ENCODE assay signal across 1 cellular context in the genomic region with DNA sequence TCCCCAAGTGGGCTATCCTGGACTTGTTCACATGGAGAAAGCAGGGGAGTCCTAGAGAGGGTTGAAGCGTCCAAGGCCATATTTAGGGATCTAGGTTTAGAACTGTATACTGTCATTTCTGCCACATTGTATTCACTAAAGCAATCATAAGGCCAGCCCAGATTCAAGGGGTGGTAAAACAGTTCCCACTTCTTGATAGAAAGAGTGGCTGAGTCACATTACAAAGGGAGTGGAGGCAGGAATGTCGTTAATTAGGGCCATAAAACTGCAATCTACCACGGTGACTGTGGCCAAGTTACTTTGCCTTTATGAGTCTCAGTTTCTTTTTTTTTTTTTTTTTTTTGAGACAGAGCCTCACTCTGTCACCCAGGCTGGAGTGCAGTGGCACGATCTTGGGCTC.
A peak's percentile ranks its signal among the peaks of the same experiment; 100 is the strongest.
TF ChIP-seq lines count a peak whose summit lies in the region.

No MANE protein-coding gene starts in this region.

TF ChIP-seq in HEK293, 187 proteins besides CTCF, POLR2A, EP300 and RAD21 (continued from another document and continues in another):
- TF ChIP-seq, protein P1, sequence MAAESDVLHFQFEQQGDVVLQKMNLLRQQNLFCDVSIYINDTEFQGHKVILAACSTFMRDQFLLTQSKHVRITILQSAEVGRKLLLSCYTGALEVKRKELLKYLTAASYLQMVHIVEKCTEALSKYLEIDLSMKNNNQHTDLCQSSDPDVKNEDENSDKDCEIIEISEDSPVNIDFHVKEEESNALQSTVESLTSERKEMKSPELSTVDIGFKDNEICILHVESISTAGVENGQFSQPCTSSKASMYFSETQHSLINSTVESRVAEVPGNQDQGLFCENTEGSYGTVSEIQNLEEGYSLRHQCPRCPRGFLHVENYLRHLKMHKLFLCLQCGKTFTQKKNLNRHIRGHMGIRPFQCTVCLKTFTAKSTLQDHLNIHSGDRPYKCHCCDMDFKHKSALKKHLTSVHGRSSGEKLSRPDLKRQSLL (tag by site-specific recombination; IDR thresholded peaks at IDR 0.05): no peak
- 0 out of 2 replicates have a peak, but pooled peaks have one; percentile 19 for TF ChIP-seq ZFP69B (tag by site-specific recombination; IDR thresholded peaks at IDR 0.05)
- no peak for TF ChIP-seq ZNF132 (tag by site-specific recombination; IDR thresholded peaks at IDR 0.05; ENCODE audit: borderline replicate concordance)
- TF ChIP-seq WT1 (tag by site-specific recombination; IDR thresholded peaks at IDR 0.05): peak; percentile 97
- no peak for TF ChIP-seq ZFHX2 (tag by site-specific recombination; conservative IDR thresholded peaks at IDR 0.05)
- TF ChIP-seq ZNF585B (tag by site-specific recombination; IDR thresholded peaks at IDR 0.05): no peak
- TF ChIP-seq ZNF112 (tag by site-specific recombination; IDR thresholded peaks at IDR 0.05): no peak
- TF ChIP-seq ZSCAN30 (tag by site-specific recombination; IDR thresholded peaks at IDR 0.05): no peak
- no peak for TF ChIP-seq ZNF837 (tag by site-specific recombination; IDR thresholded peaks at IDR 0.05)
- no peak for TF ChIP-seq ZNF157 (tag by site-specific recombination; IDR thresholded peaks at IDR 0.05)
- no peak for TF ChIP-seq ZNF391 (tag by site-specific recombination; IDR thresholded peaks at IDR 0.05; ENCODE audit: borderline replicate concordance, low read depth)
- TF ChIP-seq, protein P2, sequence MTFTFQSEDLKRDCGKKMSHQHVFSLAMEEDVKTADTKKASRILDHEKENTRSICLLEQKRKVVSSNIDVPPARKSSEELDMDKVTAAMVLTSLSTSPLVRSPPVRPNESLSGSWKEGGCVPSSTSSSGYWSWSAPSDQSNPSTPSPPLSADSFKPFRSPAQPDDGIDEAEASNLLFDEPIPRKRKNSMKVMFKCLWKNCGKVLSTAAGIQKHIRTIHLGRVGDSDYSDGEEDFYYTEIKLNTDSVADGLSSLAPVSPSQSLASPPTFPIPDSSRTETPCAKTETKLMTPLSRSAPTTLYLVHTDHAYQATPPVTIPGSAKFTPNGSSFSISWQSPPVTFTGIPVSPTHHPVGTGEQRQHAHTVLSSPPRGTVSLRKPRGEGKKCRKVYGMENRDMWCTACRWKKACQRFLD (tag by site-specific recombination; IDR thresholded peaks at IDR 0.05): no peak
- TF ChIP-seq ZNF521 (tag by site-specific recombination; IDR thresholded peaks at IDR 0.05): no peak
- no peak for TF ChIP-seq ZNF169 (tag by site-specific recombination; IDR thresholded peaks at IDR 0.05)
- TF ChIP-seq ZNF37A (tag by site-specific recombination; IDR thresholded peaks at IDR 0.05): no peak
- TF ChIP-seq ZNF174 (tag by site-specific recombination; IDR thresholded peaks at IDR 0.05): no peak
- TF ChIP-seq, protein P3, sequence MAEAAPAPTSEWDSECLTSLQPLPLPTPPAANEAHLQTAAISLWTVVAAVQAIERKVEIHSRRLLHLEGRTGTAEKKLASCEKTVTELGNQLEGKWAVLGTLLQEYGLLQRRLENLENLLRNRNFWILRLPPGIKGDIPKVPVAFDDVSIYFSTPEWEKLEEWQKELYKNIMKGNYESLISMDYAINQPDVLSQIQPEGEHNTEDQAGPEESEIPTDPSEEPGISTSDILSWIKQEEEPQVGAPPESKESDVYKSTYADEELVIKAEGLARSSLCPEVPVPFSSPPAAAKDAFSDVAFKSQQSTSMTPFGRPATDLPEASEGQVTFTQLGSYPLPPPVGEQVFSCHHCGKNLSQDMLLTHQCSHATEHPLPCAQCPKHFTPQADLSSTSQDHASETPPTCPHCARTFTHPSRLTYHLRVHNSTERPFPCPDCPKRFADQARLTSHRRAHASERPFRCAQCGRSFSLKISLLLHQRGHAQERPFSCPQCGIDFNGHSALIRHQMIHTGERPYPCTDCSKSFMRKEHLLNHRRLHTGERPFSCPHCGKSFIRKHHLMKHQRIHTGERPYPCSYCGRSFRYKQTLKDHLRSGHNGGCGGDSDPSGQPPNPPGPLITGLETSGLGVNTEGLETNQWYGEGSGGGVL (tag by site-specific recombination; IDR thresholded peaks at IDR 0.05): peak; percentile 71
- no peak for TF ChIP-seq RBAK (tag by site-specific recombination; IDR thresholded peaks at IDR 0.05)
- TF ChIP-seq, protein P4, sequence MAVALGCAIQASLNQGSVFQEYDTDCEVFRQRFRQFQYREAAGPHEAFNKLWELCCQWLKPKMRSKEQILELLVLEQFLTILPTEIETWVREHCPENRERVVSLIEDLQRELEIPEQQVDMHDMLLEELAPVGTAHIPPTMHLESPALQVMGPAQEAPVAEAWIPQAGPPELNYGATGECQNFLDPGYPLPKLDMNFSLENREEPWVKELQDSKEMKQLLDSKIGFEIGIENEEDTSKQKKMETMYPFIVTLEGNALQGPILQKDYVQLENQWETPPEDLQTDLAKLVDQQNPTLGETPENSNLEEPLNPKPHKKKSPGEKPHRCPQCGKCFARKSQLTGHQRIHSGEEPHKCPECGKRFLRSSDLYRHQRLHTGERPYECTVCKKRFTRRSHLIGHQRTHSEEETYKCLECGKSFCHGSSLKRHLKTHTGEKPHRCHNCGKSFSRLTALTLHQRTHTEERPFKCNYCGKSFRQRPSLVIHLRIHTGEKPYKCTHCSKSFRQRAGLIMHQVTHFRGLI (tag by site-specific recombination; IDR thresholded peaks at IDR 0.05): no peak
- no peak for TF ChIP-seq ZNF184 (tag by site-specific recombination; IDR thresholded peaks at IDR 0.05)
- no peak for TF ChIP-seq ZNF214 (tag by site-specific recombination; IDR thresholded peaks at IDR 0.05; ENCODE audit: borderline replicate concordance)
- TF ChIP-seq ZIC2 (tag by site-specific recombination; IDR thresholded peaks at IDR 0.05): no peak
- TF ChIP-seq, protein P5, sequence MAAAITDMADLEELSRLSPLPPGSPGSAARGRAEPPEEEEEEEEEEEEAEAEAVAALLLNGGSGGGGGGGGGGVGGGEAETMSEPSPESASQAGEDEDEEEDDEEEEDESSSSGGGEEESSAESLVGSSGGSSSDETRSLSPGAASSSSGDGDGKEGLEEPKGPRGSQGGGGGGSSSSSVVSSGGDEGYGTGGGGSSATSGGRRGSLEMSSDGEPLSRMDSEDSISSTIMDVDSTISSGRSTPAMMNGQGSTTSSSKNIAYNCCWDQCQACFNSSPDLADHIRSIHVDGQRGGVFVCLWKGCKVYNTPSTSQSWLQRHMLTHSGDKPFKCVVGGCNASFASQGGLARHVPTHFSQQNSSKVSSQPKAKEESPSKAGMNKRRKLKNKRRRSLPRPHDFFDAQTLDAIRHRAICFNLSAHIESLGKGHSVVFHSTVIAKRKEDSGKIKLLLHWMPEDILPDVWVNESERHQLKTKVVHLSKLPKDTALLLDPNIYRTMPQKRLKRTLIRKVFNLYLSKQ (tag by site-specific recombination; IDR thresholded peaks at IDR 0.05; ENCODE audit: borderline replicate concordance): no peak
- TF ChIP-seq GLIS1 (tag by site-specific recombination; IDR thresholded peaks at IDR 0.05): no peak
- TF ChIP-seq, protein P6, sequence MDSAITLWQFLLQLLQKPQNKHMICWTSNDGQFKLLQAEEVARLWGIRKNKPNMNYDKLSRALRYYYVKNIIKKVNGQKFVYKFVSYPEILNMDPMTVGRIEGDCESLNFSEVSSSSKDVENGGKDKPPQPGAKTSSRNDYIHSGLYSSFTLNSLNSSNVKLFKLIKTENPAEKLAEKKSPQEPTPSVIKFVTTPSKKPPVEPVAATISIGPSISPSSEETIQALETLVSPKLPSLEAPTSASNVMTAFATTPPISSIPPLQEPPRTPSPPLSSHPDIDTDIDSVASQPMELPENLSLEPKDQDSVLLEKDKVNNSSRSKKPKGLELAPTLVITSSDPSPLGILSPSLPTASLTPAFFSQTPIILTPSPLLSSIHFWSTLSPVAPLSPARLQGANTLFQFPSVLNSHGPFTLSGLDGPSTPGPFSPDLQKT (IDR thresholded peaks at IDR 0.05; ENCODE audit: borderline replicate concordance, low read depth, low read length): no peak
- TF ChIP-seq ZNF138 (tag by site-specific recombination; IDR thresholded peaks at IDR 0.05; ENCODE audit: borderline replicate concordance): no peak
- TF ChIP-seq, protein P7, sequence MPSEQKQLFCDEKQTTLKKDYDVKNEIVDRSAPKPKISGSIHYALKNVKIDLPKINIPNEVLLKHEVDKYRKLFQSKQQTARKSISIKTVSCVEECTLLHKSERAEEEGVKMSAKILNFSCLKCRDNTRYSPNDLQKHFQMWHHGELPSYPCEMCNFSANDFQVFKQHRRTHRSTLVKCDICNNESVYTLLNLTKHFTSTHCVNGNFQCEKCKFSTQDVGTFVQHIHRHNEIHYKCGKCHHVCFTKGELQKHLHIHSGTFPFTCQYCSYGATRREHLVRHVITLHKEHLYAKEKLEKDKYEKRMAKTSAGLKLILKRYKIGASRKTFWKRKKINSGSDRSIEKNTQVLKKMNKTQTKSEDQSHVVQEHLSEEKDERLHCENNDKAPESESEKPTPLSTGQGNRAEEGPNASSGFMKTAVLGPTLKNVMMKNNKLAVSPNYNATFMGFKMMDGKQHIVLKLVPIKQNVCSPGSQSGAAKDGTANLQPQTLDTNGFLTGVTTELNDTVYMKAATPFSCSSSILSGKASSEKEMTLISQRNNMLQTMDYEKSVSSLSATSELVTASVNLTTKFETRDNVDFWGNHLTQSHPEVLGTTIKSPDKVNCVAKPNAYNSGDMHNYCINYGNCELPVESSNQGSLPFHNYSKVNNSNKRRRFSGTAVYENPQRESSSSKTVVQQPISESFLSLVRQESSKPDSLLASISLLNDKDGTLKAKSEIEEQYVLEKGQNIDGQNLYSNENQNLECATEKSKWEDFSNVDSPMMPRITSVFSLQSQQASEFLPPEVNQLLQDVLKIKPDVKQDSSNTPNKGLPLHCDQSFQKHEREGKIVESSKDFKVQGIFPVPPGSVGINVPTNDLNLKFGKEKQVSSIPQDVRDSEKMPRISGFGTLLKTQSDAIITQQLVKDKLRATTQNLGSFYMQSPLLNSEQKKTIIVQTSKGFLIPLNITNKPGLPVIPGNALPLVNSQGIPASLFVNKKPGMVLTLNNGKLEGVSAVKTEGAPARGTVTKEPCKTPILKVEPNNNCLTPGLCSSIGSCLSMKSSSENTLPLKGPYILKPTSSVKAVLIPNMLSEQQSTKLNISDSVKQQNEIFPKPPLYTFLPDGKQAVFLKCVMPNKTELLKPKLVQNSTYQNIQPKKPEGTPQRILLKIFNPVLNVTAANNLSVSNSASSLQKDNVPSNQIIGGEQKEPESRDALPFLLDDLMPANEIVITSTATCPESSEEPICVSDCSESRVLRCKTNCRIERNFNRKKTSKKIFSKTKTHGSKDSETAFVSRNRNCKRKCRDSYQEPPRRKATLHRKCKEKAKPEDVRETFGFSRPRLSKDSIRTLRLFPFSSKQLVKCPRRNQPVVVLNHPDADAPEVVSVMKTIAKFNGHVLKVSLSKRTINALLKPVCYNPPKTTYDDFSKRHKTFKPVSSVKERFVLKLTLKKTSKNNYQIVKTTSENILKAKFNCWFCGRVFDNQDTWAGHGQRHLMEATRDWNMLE (tag by site-specific recombination; conservative IDR thresholded peaks at IDR 0.05; ENCODE audit: low read depth): no peak
- TF ChIP-seq YY1 (tag by site-specific recombination; IDR thresholded peaks at IDR 0.05): no peak
- TF ChIP-seq, protein P8, sequence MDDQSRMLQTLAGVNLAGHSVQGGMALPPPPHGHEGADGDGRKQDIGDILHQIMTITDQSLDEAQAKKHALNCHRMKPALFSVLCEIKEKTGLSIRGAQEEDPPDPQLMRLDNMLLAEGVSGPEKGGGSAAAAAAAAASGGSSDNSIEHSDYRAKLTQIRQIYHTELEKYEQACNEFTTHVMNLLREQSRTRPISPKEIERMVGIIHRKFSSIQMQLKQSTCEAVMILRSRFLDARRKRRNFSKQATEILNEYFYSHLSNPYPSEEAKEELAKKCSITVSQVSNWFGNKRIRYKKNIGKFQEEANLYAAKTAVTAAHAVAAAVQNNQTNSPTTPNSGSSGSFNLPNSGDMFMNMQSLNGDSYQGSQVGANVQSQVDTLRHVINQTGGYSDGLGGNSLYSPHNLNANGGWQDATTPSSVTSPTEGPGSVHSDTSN (CRISPR knock-in tag; IDR thresholded peaks at IDR 0.05): no peak
- TF ChIP-seq ZNF121 (tag by site-specific recombination; IDR thresholded peaks at IDR 0.05): no peak
- TF ChIP-seq ZNF354C (tag by site-specific recombination; IDR thresholded peaks at IDR 0.05; ENCODE audit: borderline replicate concordance, low read depth): no peak
- no peak for TF ChIP-seq ZNF626 (tag by site-specific recombination; IDR thresholded peaks at IDR 0.05)
- no peak for TF ChIP-seq ZNF701 (tag by site-specific recombination; IDR thresholded peaks at IDR 0.05)
- no peak for TF ChIP-seq ZXDB (tag by site-specific recombination; IDR thresholded peaks at IDR 0.05)
- TF ChIP-seq, protein P9, sequence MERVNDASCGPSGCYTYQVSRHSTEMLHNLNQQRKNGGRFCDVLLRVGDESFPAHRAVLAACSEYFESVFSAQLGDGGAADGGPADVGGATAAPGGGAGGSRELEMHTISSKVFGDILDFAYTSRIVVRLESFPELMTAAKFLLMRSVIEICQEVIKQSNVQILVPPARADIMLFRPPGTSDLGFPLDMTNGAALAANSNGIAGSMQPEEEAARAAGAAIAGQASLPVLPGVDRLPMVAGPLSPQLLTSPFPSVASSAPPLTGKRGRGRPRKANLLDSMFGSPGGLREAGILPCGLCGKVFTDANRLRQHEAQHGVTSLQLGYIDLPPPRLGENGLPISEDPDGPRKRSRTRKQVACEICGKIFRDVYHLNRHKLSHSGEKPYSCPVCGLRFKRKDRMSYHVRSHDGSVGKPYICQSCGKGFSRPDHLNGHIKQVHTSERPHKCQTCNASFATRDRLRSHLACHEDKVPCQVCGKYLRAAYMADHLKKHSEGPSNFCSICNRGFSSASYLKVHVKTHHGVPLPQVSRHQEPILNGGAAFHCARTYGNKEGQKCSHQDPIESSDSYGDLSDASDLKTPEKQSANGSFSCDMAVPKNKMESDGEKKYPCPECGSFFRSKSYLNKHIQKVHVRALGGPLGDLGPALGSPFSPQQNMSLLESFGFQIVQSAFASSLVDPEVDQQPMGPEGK (tag by site-specific recombination; IDR thresholded peaks at IDR 0.05): no peak
- no peak for TF ChIP-seq ZNF140 (tag by site-specific recombination; IDR thresholded peaks at IDR 0.05)
- no peak for TF ChIP-seq ZNF146 (tag by site-specific recombination; IDR thresholded peaks at IDR 0.05)
- TF ChIP-seq FEZF1 (tag by site-specific recombination; IDR thresholded peaks at IDR 0.05): no peak
- TF ChIP-seq KLF10 (tag by site-specific recombination; IDR thresholded peaks at IDR 0.05): no peak
- TF ChIP-seq SCRT2 (tag by site-specific recombination; IDR thresholded peaks at IDR 0.05): no peak
- TF ChIP-seq GLI2 (tag by site-specific recombination; IDR thresholded peaks at IDR 0.05; ENCODE audit: borderline replicate concordance, low read depth): no peak
- no peak for TF ChIP-seq ZNF830 (tag by site-specific recombination; IDR thresholded peaks at IDR 0.05; ENCODE audit: low read depth)
- TF ChIP-seq, protein P10, sequence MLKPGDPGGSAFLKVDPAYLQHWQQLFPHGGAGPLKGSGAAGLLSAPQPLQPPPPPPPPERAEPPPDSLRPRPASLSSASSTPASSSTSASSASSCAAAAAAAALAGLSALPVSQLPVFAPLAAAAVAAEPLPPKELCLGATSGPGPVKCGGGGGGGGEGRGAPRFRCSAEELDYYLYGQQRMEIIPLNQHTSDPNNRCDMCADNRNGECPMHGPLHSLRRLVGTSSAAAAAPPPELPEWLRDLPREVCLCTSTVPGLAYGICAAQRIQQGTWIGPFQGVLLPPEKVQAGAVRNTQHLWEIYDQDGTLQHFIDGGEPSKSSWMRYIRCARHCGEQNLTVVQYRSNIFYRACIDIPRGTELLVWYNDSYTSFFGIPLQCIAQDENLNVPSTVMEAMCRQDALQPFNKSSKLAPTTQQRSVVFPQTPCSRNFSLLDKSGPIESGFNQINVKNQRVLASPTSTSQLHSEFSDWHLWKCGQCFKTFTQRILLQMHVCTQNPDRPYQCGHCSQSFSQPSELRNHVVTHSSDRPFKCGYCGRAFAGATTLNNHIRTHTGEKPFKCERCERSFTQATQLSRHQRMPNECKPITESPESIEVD (tag by site-specific recombination; IDR thresholded peaks at IDR 0.05): peak; percentile 61
- TF ChIP-seq ZBTB1 (tag by site-specific recombination; IDR thresholded peaks at IDR 0.05): no peak
- TF ChIP-seq ZNF433 (tag by site-specific recombination; IDR thresholded peaks at IDR 0.05; ENCODE audit: low read depth): no peak
- TF ChIP-seq ZNF768 (tag by site-specific recombination; IDR thresholded peaks at IDR 0.05): no peak
